ENCODE assay signal across 1 cellular context in genomic region chrX:47193475-47194241, GRCh38.
TF ChIP-seq lines count a peak whose summit lies in the region.

Gene UBA1, plus strand, starts transcription at chrX:47193829. Its CDS starts 4,974 bp downstream, at chrX:47198803.

TF ChIP-seq in HEK293, 187 proteins besides CTCF, POLR2A, EP300 and RAD21 (continued from another document):
- TF ChIP-seq PRDM10 (tag by site-specific recombination; IDR thresholded peaks at IDR 0.05): peak; percentile 80
- no peak for TF ChIP-seq ZNF239 (tag by site-specific recombination; IDR thresholded peaks at IDR 0.05)
- peak; percentile 25; the same call in 1 of the 2 replicates for TF ChIP-seq ZNF394 (tag by site-specific recombination; IDR thresholded peaks at IDR 0.05; ENCODE audit: borderline replicate concordance)
- no peak for TF ChIP-seq ZBTB49 (tag by site-specific recombination; IDR thresholded peaks at IDR 0.05; ENCODE audit: low read depth)
- TF ChIP-seq ZNF366 (tag by site-specific recombination; conservative IDR thresholded peaks at IDR 0.05): no peak
- peak; percentile 64 for TF ChIP-seq SP7 (tag by site-specific recombination; IDR thresholded peaks at IDR 0.05)
- no peak for TF ChIP-seq ZNF785 (tag by site-specific recombination; IDR thresholded peaks at IDR 0.05)
- peak; percentile 79 for TF ChIP-seq TRIM28 (IDR thresholded peaks at IDR 0.05; ENCODE audit: borderline replicate concordance, low read length)
- peak; percentile 39 for TF ChIP-seq ZBTB11 (tag by site-specific recombination; conservative IDR thresholded peaks at IDR 0.05; ENCODE audit: low read depth)
- no peak for TF ChIP-seq ZNF133 (tag by site-specific recombination; IDR thresholded peaks at IDR 0.05)
- TF ChIP-seq, protein P1, sequence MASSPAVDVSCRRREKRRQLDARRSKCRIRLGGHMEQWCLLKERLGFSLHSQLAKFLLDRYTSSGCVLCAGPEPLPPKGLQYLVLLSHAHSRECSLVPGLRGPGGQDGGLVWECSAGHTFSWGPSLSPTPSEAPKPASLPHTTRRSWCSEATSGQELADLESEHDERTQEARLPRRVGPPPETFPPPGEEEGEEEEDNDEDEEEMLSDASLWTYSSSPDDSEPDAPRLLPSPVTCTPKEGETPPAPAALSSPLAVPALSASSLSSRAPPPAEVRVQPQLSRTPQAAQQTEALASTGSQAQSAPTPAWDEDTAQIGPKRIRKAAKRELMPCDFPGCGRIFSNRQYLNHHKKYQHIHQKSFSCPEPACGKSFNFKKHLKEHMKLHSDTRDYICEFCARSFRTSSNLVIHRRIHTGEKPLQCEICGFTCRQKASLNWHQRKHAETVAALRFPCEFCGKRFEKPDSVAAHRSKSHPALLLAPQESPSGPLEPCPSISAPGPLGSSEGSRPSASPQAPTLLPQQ (tag by site-specific recombination; IDR thresholded peaks at IDR 0.05): peak; percentile 87
- no peak for TF ChIP-seq ZNF433 (tag by site-specific recombination; IDR thresholded peaks at IDR 0.05; ENCODE audit: low read depth)
- peak; percentile 80 for TF ChIP-seq ZFP69B (tag by site-specific recombination; IDR thresholded peaks at IDR 0.05)
- TF ChIP-seq, protein P2, sequence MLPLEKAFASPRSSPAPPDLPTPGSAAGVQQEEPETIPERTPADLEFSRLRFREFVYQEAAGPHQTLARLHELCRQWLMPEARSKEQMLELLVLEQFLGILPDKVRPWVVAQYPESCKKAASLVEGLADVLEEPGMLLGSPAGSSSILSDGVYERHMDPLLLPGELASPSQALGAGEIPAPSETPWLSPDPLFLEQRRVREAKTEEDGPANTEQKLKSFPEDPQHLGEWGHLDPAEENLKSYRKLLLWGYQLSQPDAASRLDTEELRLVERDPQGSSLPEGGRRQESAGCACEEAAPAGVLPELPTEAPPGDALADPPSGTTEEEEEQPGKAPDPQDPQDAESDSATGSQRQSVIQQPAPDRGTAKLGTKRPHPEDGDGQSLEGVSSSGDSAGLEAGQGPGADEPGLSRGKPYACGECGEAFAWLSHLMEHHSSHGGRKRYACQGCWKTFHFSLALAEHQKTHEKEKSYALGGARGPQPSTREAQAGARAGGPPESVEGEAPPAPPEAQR (tag by site-specific recombination; IDR thresholded peaks at IDR 0.05): no peak
- TF ChIP-seq ZNF792 (tag by site-specific recombination; IDR thresholded peaks at IDR 0.05): no peak
- TF ChIP-seq ZNF629 (tag by site-specific recombination; IDR thresholded peaks at IDR 0.05): peak; percentile 56
- peak; percentile 95 for TF ChIP-seq ZBTB20 (tag by site-specific recombination; IDR thresholded peaks at IDR 0.05)
- TF ChIP-seq ZSCAN30 (tag by site-specific recombination; IDR thresholded peaks at IDR 0.05): peak; percentile 8; the same call in 1 of the 2 replicates
- peak; percentile 61 for TF ChIP-seq ZNF580 (tag by site-specific recombination; IDR thresholded peaks at IDR 0.05)
- no peak for TF ChIP-seq ZBTB6 (tag by site-specific recombination; IDR thresholded peaks at IDR 0.05)
- TF ChIP-seq ZNF202 (tag by site-specific recombination; IDR thresholded peaks at IDR 0.05; ENCODE audit: borderline replicate concordance): no peak
- no peak for TF ChIP-seq ZNF132 (tag by site-specific recombination; IDR thresholded peaks at IDR 0.05; ENCODE audit: borderline replicate concordance)
- peak; percentile 92; the same call in 1 of the 2 replicates for TF ChIP-seq ZNF223 (tag by site-specific recombination; IDR thresholded peaks at IDR 0.05)
- TF ChIP-seq ZNF140 (tag by site-specific recombination; IDR thresholded peaks at IDR 0.05): no peak
- TF ChIP-seq ZBTB26 (tag by site-specific recombination; optimal IDR thresholded peaks at IDR 0.05): no peak
- no peak for TF ChIP-seq ZNF596 (tag by site-specific recombination; IDR thresholded peaks at IDR 0.05)
- TF ChIP-seq, protein P3, sequence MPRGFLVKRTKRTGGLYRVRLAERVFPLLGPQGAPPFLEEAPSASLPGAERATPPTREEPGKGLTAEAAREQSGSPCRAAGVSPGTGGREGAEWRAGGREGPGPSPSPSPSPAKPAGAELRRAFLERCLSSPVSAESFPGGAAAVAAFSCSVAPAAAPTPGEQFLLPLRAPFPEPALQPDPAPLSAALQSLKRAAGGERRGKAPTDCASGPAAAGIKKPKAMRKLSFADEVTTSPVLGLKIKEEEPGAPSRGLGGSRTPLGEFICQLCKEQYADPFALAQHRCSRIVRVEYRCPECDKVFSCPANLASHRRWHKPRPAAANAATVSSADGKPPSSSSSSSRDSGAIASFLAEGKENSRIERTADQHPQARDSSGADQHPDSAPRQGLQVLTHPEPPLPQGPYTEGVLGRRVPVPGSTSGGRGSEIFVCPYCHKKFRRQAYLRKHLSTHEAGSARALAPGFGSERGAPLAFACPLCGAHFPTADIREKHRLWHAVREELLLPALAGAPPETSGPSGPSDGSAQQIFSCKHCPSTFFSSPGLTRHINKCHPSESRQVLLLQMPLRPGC (tag by site-specific recombination; IDR thresholded peaks at IDR 0.05): peak; percentile 91
- TF ChIP-seq ZSCAN16 (tag by site-specific recombination; IDR thresholded peaks at IDR 0.05): no peak
- TF ChIP-seq ZNF626 (tag by site-specific recombination; IDR thresholded peaks at IDR 0.05): no peak
- TF ChIP-seq FEZF1 (tag by site-specific recombination; IDR thresholded peaks at IDR 0.05): no peak
- TF ChIP-seq ZNF214 (tag by site-specific recombination; IDR thresholded peaks at IDR 0.05; ENCODE audit: borderline replicate concordance): no peak
- no peak for TF ChIP-seq ZNF621 (tag by site-specific recombination; IDR thresholded peaks at IDR 0.05)
- TF ChIP-seq YY1 (tag by site-specific recombination; IDR thresholded peaks at IDR 0.05): peak; percentile 84
